16 cellular contexts compared by ENCODE assay signal in the genomic region with DNA sequence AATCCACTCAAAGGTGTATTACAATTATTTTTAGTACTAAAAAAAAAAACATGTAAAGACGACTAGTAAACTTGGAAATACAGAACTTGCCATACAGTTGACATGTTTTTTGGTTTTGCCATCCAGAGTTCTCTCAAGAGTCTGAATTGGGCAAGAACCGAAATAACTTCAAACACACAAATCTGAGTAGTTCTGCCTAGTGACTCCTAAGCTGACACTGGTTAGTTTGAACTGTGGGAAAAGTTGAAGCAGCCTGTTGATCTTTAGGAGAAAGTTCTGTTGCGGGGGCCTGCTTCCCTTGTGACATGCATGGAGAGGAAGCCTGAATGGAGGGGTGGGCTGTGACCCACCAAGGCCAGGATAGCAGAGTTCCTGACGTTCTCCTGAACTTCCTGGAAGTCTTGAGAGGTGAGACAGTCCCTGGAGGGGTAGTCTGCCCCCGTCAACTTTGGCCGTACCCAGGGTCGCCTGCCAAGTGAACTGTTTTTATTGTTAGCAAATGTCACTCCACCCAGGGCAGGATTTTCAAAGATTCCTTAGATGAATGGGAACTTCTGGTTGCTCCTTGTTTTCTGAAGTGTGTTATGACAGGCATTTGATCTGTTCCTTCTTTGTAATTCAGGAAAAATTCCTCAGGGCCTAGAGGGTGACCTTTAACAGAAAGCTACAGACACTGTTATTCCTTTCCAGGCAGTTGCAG.
DNase-seq lines count a peak whose midpoint lies in the region; ATAC-seq, FAIRE-seq and TF ChIP-seq lines count a peak whose summit lies in the region.
"Had no signal": no experiment of that assay in that cellular context is flagged by ENCODE, and none has a peak within 500 bp of the region (broad histone marks: within the 10 kb centered on the region; RNA-seq: fewer than 3 reads in every experiment).

No MANE protein-coding gene starts in this region.

- H3K36me3 ChIP-seq in endothelial cell of umbilical vein (ENCODE audit: control insufficient read depth in 2 of 2, extremely low read depth in 1 of 2, insufficient read depth in 2 of 2, low read length in 2 of 2) = no peaks in the 10 kb centered on the region
- H3K36me3 ChIP-seq in liver (ENCODE audit: control insufficient read depth in 4 of 4, insufficient read depth in 3 of 4, low read depth in 1 of 4, low read length in 3 of 4) = no peaks in the 10 kb centered on the region
- H3K36me3 ChIP-seq in subcutaneous abdominal adipose tissue (ENCODE audit: control insufficient read depth in 5 of 5, insufficient read depth in 5 of 5, low read length in 5 of 5) = no peaks in the 10 kb centered on the region

- no peak overlapping the region for H3K27ac ChIP-seq in endothelial cell of umbilical vein (ENCODE audit: insufficient read depth, low read depth, low read length)
- H3K27ac ChIP-seq in liver (ENCODE audit: low read depth in 1 of 2, low read length in 2 of 2) = no peak overlapping the region
- H3K27ac ChIP-seq in subcutaneous abdominal adipose tissue (ENCODE audit: low read depth, low read length) = peak overlapping the region; percentile 97
- H3K27ac ChIP-seq: hepatocyte, SK-N-MC had no signal

- H4K20me1 ChIP-seq in endothelial cell of umbilical vein (replicated peaks; ENCODE audit: control insufficient read depth, extremely low read depth, insufficient read depth, low read length) = no peaks in the 10 kb centered on the region

- intact Hi-C loops in endothelial cell of umbilical vein (cut with micrococcal nuclease) = no loop called here

- no peaks in the 10 kb centered on the region for H3K79me2 ChIP-seq in endothelial cell of umbilical vein (ENCODE audit: control insufficient read depth, insufficient read depth, low read length)
- H3K79me2 ChIP-seq: hepatocyte had no signal

- DNase-seq in GM04503 (ENCODE audit: low read depth) (peak; percentile 36), endothelial cell of umbilical vein (ENCODE audit: low read depth, low spot score) (peak; percentile 77), NCI-H2227 treated with DMSO at 0.1 percent for 48 hours (lab: John Stamatoyannopoulos, UW) (no peak), NCI-H2171 treated with DMSO at 0.1 percent for 48 hours (lab: John Stamatoyannopoulos, UW) (no peak)
- DNase-seq in activated CD8-positive, alpha-beta memory T cell treated with anti-CD3 and anti-CD28 coated beads for 24 hours = no peak
- DNase-seq: activated CD4-positive, alpha-beta memory T cell treated with anti-CD3 and anti-CD28 coated beads, Interleukin-2, amount 10 ng/mL, durations not matched to agents 7 days and 5 days; activated effector memory CD4-positive, alpha-beta T cell treated with anti-CD3 and anti-CD28 coated beads, Interleukin-2, amount 50 U/mL, for 16 hours; naive thymus-derived CD4-positive, alpha-beta T cell; NCI-H1092 had no signal

- no peak for TF ChIP-seq CTCF in endothelial cell of umbilical vein (IDR thresholded peaks at IDR 0.05; ENCODE audit: extremely low read depth in 1 of 2, insufficient read depth in 1 of 2, low read depth in 1 of 2, low read length in 2 of 2)
- TF ChIP-seq CTCF in liver (IDR thresholded peaks at IDR 0.05; ENCODE audit: low read depth, low read length, missing input control) = no peak

- H3K4me2 ChIP-seq in endothelial cell of umbilical vein (ENCODE audit: insufficient read depth, low read length) = no peak overlapping the region
- H3K4me2 ChIP-seq: hepatocyte had no signal

- H3K9ac ChIP-seq in endothelial cell of umbilical vein (replicated peaks; ENCODE audit: extremely low read depth, insufficient read depth, low read length) (no peak overlapping the region), liver (ENCODE audit: low read depth in 1 of 2, low read length in 2 of 2) (no peak overlapping the region), subcutaneous abdominal adipose tissue (ENCODE audit: low read length in 5 of 5) (peak overlapping the region in 3 of 5 donors; percentile 33 to 79 (median 54))

- H3K4me3 ChIP-seq in endothelial cell of umbilical vein (replicated peaks in 1 of 3; ENCODE audit: insufficient read depth in 1 of 3, low read depth in 1 of 3, low read length in 3 of 3) (no peak overlapping the region), liver (ENCODE audit: low read depth in 1 of 3, low read length in 3 of 3) (no peak overlapping the region), subcutaneous abdominal adipose tissue (ENCODE audit: low read depth in 1 of 5, low read length in 5 of 5) (peak overlapping the region in 1 of 5 donors; percentile 36)
- H3K4me3 ChIP-seq: hepatocyte, SK-N-MC had no signal

- H3K9me1 ChIP-seq in endothelial cell of umbilical vein (replicated peaks; ENCODE audit: control insufficient read depth, extremely low read depth, insufficient read depth, low read length) = no peaks in the 10 kb centered on the region

- CTCF ChIA-PET in endothelial cell of umbilical vein (lab: Charles Lee) = no interaction called here

- peak; percentile 37 for FAIRE-seq in endothelial cell of umbilical vein (lab: Jason Lieb, UNC)
- FAIRE-seq: H1, TTC549 had no signal

- no peak for ATAC-seq in GM21737 (IDR thresholded peaks at IDR 0.05; ENCODE audit: unreplicated experiment)
- ATAC-seq: naive thymus-derived CD4-positive, alpha-beta T cell had no signal

- 76% methylated on average over 7 of the region's 7 CpGs for WGBS in liver

- TF ChIP-seq RAD21 in liver (IDR thresholded peaks at IDR 0.05) = no peak

- no peaks in the 10 kb centered on the region for H3K4me1 ChIP-seq in endothelial cell of umbilical vein (ENCODE audit: control insufficient read depth, extremely low read depth, insufficient read depth, low read length)
- H3K4me1 ChIP-seq in liver (ENCODE audit: control insufficient read depth in 4 of 4, insufficient read depth in 4 of 4, low read length in 3 of 4) = no peaks in the 10 kb centered on the region
- H3K4me1 ChIP-seq in subcutaneous abdominal adipose tissue (ENCODE audit: control insufficient read depth in 5 of 5, insufficient read depth in 5 of 5, low read length in 5 of 5) = peaks cover 17 to 35% (median 32%) of the 10 kb centered on the region in 5 donors

- H3K27me3 ChIP-seq in endothelial cell of umbilical vein (ENCODE audit: control insufficient read depth in 2 of 2, insufficient read depth in 2 of 2, low read length in 2 of 2) (peaks cover 0 to 3% of the 10 kb centered on the region in 2 experiments), liver (ENCODE audit: control insufficient read depth in 4 of 4, insufficient read depth in 4 of 4, low read length in 3 of 4) (no peaks in the 10 kb centered on the region), subcutaneous abdominal adipose tissue (ENCODE audit: control insufficient read depth in 5 of 5, insufficient read depth in 4 of 5, low read length in 5 of 5) (no peaks in the 10 kb centered on the region)
- H3K27me3 ChIP-seq: hepatocyte had no signal

- H2AFZ ChIP-seq in endothelial cell of umbilical vein (ENCODE audit: low read depth, low read length) = peak overlapping the region; percentile 55
- H2AFZ ChIP-seq: hepatocyte had no signal

- POLR2A ChIA-PET in endothelial cell of umbilical vein (lab: Charles Lee) = no interaction called here

- no TSS peak for BruUV-seq in endothelial cell of umbilical vein (replicated peaks; lab: Mats Ljungman, UMichigan)

- H3K9me3 ChIP-seq in endothelial cell of umbilical vein (replicated peaks; ENCODE audit: control insufficient read depth, insufficient read depth, low read length) (no peaks in the 10 kb centered on the region), liver (ENCODE audit: control insufficient read depth in 4 of 4, low read length in 3 of 4) (peaks cover 0 to 4% (median under 1%) of the 10 kb centered on the region in 4 donors), subcutaneous abdominal adipose tissue (ENCODE audit: control insufficient read depth in 5 of 5, low read length in 5 of 5) (peaks cover 7 to 15% (median 10%) of the 10 kb centered on the region in 5 donors)

- TF ChIP-seq POLR2A in endothelial cell of umbilical vein (IDR thresholded peaks at IDR 0.05; ENCODE audit: low read depth, low read length) = no peak

- dilution Hi-C loops in endothelial cell of umbilical vein (cut with MboI; ENCODE audit: extremely low pct_ligation_motif_present, low sequenced_read_pairs) = no loop called here

TF ChIP-seq in endothelial cell of umbilical vein, 7 proteins besides CTCF, POLR2A, EP300 and RAD21:
- TF ChIP-seq, protein P1, sequence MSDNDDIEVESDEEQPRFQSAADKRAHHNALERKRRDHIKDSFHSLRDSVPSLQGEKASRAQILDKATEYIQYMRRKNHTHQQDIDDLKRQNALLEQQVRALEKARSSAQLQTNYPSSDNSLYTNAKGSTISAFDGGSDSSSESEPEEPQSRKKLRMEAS (IDR thresholded peaks at IDR 0.05; ENCODE audit: insufficient read depth, insufficient read length) = no peak
- TF ChIP-seq EZH2 (IDR thresholded peaks at IDR 0.05; ENCODE audit: borderline replicate concordance, low read depth, low read length, severe bottlenecking) (no peak), MYC (IDR thresholded peaks at IDR 0.05; ENCODE audit: low read depth, low read length) (no peak), FOS (IDR thresholded peaks at IDR 0.05; ENCODE audit: borderline replicate concordance, insufficient read depth, low read length) (no peak), GATA2 (IDR thresholded peaks at IDR 0.05; ENCODE audit: insufficient read depth, insufficient read length, low read depth, low read length) (no peak), JUN (IDR thresholded peaks at IDR 0.05; ENCODE audit: borderline replicate concordance, insufficient read depth, insufficient read length, low read depth) (no peak), POLR2AphosphoS5 (IDR thresholded peaks at IDR 0.05; ENCODE audit: insufficient read depth, low read depth, low read length) (no peak)

TF ChIP-seq in liver, 16 proteins besides CTCF, POLR2A, EP300 and RAD21:
- TF ChIP-seq NR2F2 (IDR thresholded peaks at IDR 0.05) (peak; percentile 19), GABPA (IDR thresholded peaks at IDR 0.05 in 1 of 2, conservative IDR thresholded peaks at IDR 0.05 in 1 of 2) (no peak)

Comparison
In these comparisons a context has a peak if more than half of its experiments do, and no peak if none do; other contexts are left out.
1. DNase-seq: peak in GM04503 (single experiment) and endothelial cell of umbilical vein (single experiment); none in activated CD8-positive, alpha-beta memory T cell treated with anti-CD3 and anti-CD28 coated beads for 24 hours (single experiment), NCI-H2227 treated with DMSO at 0.1 percent for 48 hours (single experiment) and NCI-H2171 treated with DMSO at 0.1 percent for 48 hours (single experiment).
2. H3K9ac ChIP-seq: peak in subcutaneous abdominal adipose tissue (3 of 5); none in endothelial cell of umbilical vein (single experiment) and liver (0 of 2).